8 cellular contexts compared by ENCODE assay signal in genomic region chr1:100250264-100250663, GRCh38. TPM values are rescaled to one million over a fixed set of nuclear protein-coding genes. Genes with fewer than 3 reads are reported as not detected.
A peak's percentile ranks its signal among the peaks of the same experiment; 100 is the strongest.
DNase-seq lines count a peak whose midpoint lies in the region; ATAC-seq, FAIRE-seq and TF ChIP-seq lines count a peak whose summit lies in the region.

No MANE protein-coding gene starts in this region.

- FAIRE-seq in astrocyte (lab: Jason Lieb, UNC) = peak; percentile 56

- TF ChIP-seq RAD21 in liver (IDR thresholded peaks at IDR 0.05) = no peak

- H3K9me3 Mint-ChIP-seq in activated CD8-positive, alpha-beta memory T cell treated with anti-CD3 and anti-CD28 coated beads, Interleukin-2, amount 10 ng/mL, durations not matched to agents 7 days and 5 days (ENCODE audit: low read depth) = no peaks in the 10 kb centered on the region
- no peaks in the 10 kb centered on the region for H3K9me3 Mint-ChIP-seq in astrocyte (ENCODE audit: unreplicated experiment)
- no peaks in the 10 kb centered on the region for H3K9me3 Mint-ChIP-seq in natural killer cell treated with Interleukin-12 subunit alpha and Interleukin-12 subunit beta and Interleukin-15 and Interleukin-18, amount 100 ng/mL, for 72 hours

- WGBS in liver = 0% methylated on average over 1 of the region's 1 CpG
- 0% methylated on average over 1 of the region's 1 CpG for WGBS in upper lobe of left lung, 2 donors

- TF ChIP-seq CTCF in astrocyte (IDR thresholded peaks at IDR 0.05; ENCODE audit: insufficient read depth, low read depth, low read length) (no peak), liver (IDR thresholded peaks at IDR 0.05; ENCODE audit: low read depth, low read length, missing input control) (no peak), upper lobe of left lung (IDR thresholded peaks at IDR 0.05) (no peak)

- DNase-seq in activated CD8-positive, alpha-beta memory T cell treated with anti-CD3 and anti-CD28 coated beads, Interleukin-2, amount 10 ng/mL, durations not matched to agents 7 days and 5 days = no peak
- no peak for DNase-seq in activated CD8-positive, alpha-beta memory T cell treated with anti-CD3 and anti-CD28 coated beads for 24 hours
- DNase-seq in astrocyte (ENCODE audit: low read depth) = no peak
- DNase-seq in upper lobe of left lung = no peak
- DNase-seq in natural killer cell treated with Interleukin-12 subunit alpha and Interleukin-12 subunit beta and Interleukin-15 and Interleukin-18, amount 100 ng/mL, for 72 hours (ENCODE audit: low spot score) = no peak

- H3K27me3 Mint-ChIP-seq in activated CD8-positive, alpha-beta memory T cell treated with anti-CD3 and anti-CD28 coated beads, Interleukin-2, amount 10 ng/mL, durations not matched to agents 7 days and 5 days = no peaks in the 10 kb centered on the region
- no peaks in the 10 kb centered on the region for H3K27me3 Mint-ChIP-seq in astrocyte (ENCODE audit: low read depth, unreplicated experiment)
- H3K27me3 Mint-ChIP-seq in natural killer cell treated with Interleukin-12 subunit alpha and Interleukin-12 subunit beta and Interleukin-15 and Interleukin-18, amount 100 ng/mL, for 72 hours = peaks cover 7 to 11% of the 10 kb centered on the region in 2 donors

- peaks cover 12% of the 10 kb centered on the region for H3K4me1 Mint-ChIP-seq in activated CD8-positive, alpha-beta memory T cell treated with anti-CD3 and anti-CD28 coated beads, Interleukin-2, amount 10 ng/mL, durations not matched to agents 7 days and 5 days
- peaks cover 4% of the 10 kb centered on the region for H3K4me1 Mint-ChIP-seq in astrocyte (ENCODE audit: low read depth, unreplicated experiment)
- H3K4me1 Mint-ChIP-seq in natural killer cell treated with Interleukin-12 subunit alpha and Interleukin-12 subunit beta and Interleukin-15 and Interleukin-18, amount 100 ng/mL, for 72 hours (ENCODE audit: low read depth in 2 of 2) = peaks cover 7 to 10% of the 10 kb centered on the region in 2 donors

- peaks cover 2% of the 10 kb centered on the region for H3K36me3 Mint-ChIP-seq in activated CD8-positive, alpha-beta memory T cell treated with anti-CD3 and anti-CD28 coated beads, Interleukin-2, amount 10 ng/mL, durations not matched to agents 7 days and 5 days
- no peaks in the 10 kb centered on the region for H3K36me3 Mint-ChIP-seq in astrocyte (ENCODE audit: low read depth, unreplicated experiment)
- no peaks in the 10 kb centered on the region for H3K36me3 Mint-ChIP-seq in natural killer cell treated with Interleukin-12 subunit alpha and Interleukin-12 subunit beta and Interleukin-15 and Interleukin-18, amount 100 ng/mL, for 72 hours

- TF ChIP-seq POLR2A in upper lobe of left lung (IDR thresholded peaks at IDR 0.05) = no peak

- H3K27me3 ChIP-seq in astrocyte (ENCODE audit: insufficient read depth, low read length) (peaks cover 4% of the 10 kb centered on the region), liver (ENCODE audit: control insufficient read depth in 4 of 4, insufficient read depth in 4 of 4, low read length in 3 of 4) (no peaks in the 10 kb centered on the region), upper lobe of left lung (no peaks in the 10 kb centered on the region)

- CTCF ChIA-PET in activated CD8-positive, alpha-beta memory T cell treated with anti-CD3 and anti-CD28 coated beads, Interleukin-2, amount 10 ng/mL, durations not matched to agents 7 days and 5 days (lab: Charles Lee) = interaction anchor here (1.1 to 4.4 kb wide), 5 partner anchors 15 to 209 kb away, joined by 3 to 21 read pairs (median 3); partner anchors contain the start of gene RTCA

- H3K4me3 ChIP-seq in astrocyte (ENCODE audit: insufficient read depth, low read depth, low read length) (peak overlapping the region; percentile 100), liver (ENCODE audit: low read depth in 1 of 3, low read length in 3 of 3) (peak overlapping the region in 2 of 3 donors; percentile 76 to 92), upper lobe of left lung (peak overlapping the region in 3 of 4 donors; percentile 60 to 90 (median 84))

- H3K4me1 ChIP-seq in astrocyte (ENCODE audit: insufficient read depth, low read length) (peaks cover 7% of the 10 kb centered on the region), liver (ENCODE audit: control insufficient read depth in 4 of 4, insufficient read depth in 4 of 4, low read length in 3 of 4) (peaks cover 4 to 17% (median 12%) of the 10 kb centered on the region in 4 donors), upper lobe of left lung (peaks cover 9 to 16% (median 15%) of the 10 kb centered on the region in 4 donors)

- H3K4me2 ChIP-seq in astrocyte (ENCODE audit: low read length) = peak overlapping the region; percentile 96

- H4K20me1 ChIP-seq in astrocyte (ENCODE audit: insufficient read depth, low read length) = no peaks in the 10 kb centered on the region

- H3K79me2 ChIP-seq in astrocyte (ENCODE audit: insufficient read depth, low read length) = peaks cover 33% of the 10 kb centered on the region

- no peak for ATAC-seq in activated CD8-positive, alpha-beta memory T cell treated with anti-CD3 and anti-CD28 coated beads, Interleukin-2, amount 10 ng/mL, durations not matched to agents 7 days and 5 days
- ATAC-seq in upper lobe of left lung (ENCODE audit: low FRiP score in 2 of 2) (no peak), HG03571 (IDR thresholded peaks at IDR 0.05; ENCODE audit: unreplicated experiment) (no peak), HG03460 (IDR thresholded peaks at IDR 0.05; ENCODE audit: unreplicated experiment) (no peak)
- no peak for ATAC-seq in natural killer cell treated with Interleukin-12 subunit alpha and Interleukin-12 subunit beta and Interleukin-15 and Interleukin-18, amount 100 ng/mL, for 72 hours

- peak overlapping the region; percentile 17 for H3K27ac Mint-ChIP-seq in activated CD8-positive, alpha-beta memory T cell treated with anti-CD3 and anti-CD28 coated beads, Interleukin-2, amount 10 ng/mL, durations not matched to agents 7 days and 5 days
- no peak overlapping the region for H3K27ac Mint-ChIP-seq in astrocyte (ENCODE audit: unreplicated experiment)
- no peak overlapping the region for H3K27ac Mint-ChIP-seq in natural killer cell treated with Interleukin-12 subunit alpha and Interleukin-12 subunit beta and Interleukin-15 and Interleukin-18, amount 100 ng/mL, for 72 hours

- H3K9ac ChIP-seq in astrocyte (ENCODE audit: low read length) (peak overlapping the region; percentile 97), liver (ENCODE audit: low read depth in 1 of 2, low read length in 2 of 2) (no peak overlapping the region)

- no peak overlapping the region for H3K27ac ChIP-seq in astrocyte (ENCODE audit: low read depth, low read length)
- H3K27ac ChIP-seq in liver (ENCODE audit: low read depth in 1 of 2, low read length in 2 of 2) = peak overlapping the region; percentile 88 to 90
- H3K27ac ChIP-seq in upper lobe of left lung = peak overlapping the region; percentile 75 to 91 (median 86)

- H3K36me3 ChIP-seq in astrocyte (ENCODE audit: insufficient read depth, low read length) (no peaks in the 10 kb centered on the region), liver (ENCODE audit: control insufficient read depth in 4 of 4, insufficient read depth in 3 of 4, low read depth in 1 of 4, low read length in 3 of 4) (no peaks in the 10 kb centered on the region), upper lobe of left lung (no peaks in the 10 kb centered on the region)

- H3K9me3 ChIP-seq in astrocyte (ENCODE audit: insufficient read depth, low read depth, low read length) (no peaks in the 10 kb centered on the region), liver (ENCODE audit: control insufficient read depth in 4 of 4, low read length in 3 of 4) (no peaks in the 10 kb centered on the region), upper lobe of left lung (no peaks in the 10 kb centered on the region)

- no peak for TF ChIP-seq EP300 in upper lobe of left lung (IDR thresholded peaks at IDR 0.05)

- peak overlapping the region; percentile 99 for H2AFZ ChIP-seq in astrocyte (ENCODE audit: low read depth, low read length)

- no peak overlapping the region for H3K4me3 Mint-ChIP-seq in activated CD8-positive, alpha-beta memory T cell treated with anti-CD3 and anti-CD28 coated beads, Interleukin-2, amount 10 ng/mL, durations not matched to agents 7 days and 5 days
- H3K4me3 Mint-ChIP-seq in astrocyte (ENCODE audit: unreplicated experiment) = peak overlapping the region; percentile 74
- no peak overlapping the region for H3K4me3 Mint-ChIP-seq in natural killer cell treated with Interleukin-12 subunit alpha and Interleukin-12 subunit beta and Interleukin-15 and Interleukin-18, amount 100 ng/mL, for 72 hours

TF ChIP-seq in liver, 16 proteins besides CTCF, POLR2A, EP300 and RAD21 (continues in another document):
- TF ChIP-seq HNF4A (conservative IDR thresholded peaks at IDR 0.05) = no peak

RNA-seq across cellular contexts. Expression of gene DBT, which starts 0.6 kb away (rescaled TPM):
- 10 to 100 TPM; 11.2 to 13.2 TPM for total RNA-seq in activated CD8-positive, alpha-beta memory T cell treated with anti-CD3 and anti-CD28 coated beads, Interleukin-2, amount 10 ng/mL, durations not matched to agents 7 days and 5 days
- total RNA-seq in astrocyte = 14.2 and 14.7 TPM in 2 replicates
- total RNA-seq in liver = 10 to 100 TPM in 1 of 2 donors, 1 to 10 TPM in 1; 9.8 to 10.7 TPM
- 1 to 10 TPM; 7.7 to 8.5 TPM for polyA plus RNA-seq in liver
- 10 to 100 TPM in 3 of 6 donors, 1 to 10 TPM in 3; 4.4 to 17.1 (median 9.8) TPM for total RNA-seq in upper lobe of left lung
- total RNA-seq in natural killer cell treated with Interleukin-12 subunit alpha and Interleukin-12 subunit beta and Interleukin-15 and Interleukin-18, amount 100 ng/mL, for 72 hours = 10 to 100 TPM in 1 of 2 donors, 1 to 10 TPM in 1; 9.3 to 12.8 TPM

RNA-seq across cellular contexts. Expression of gene RTCA, which starts 15.8 kb away (rescaled TPM):
- total RNA-seq in activated CD8-positive, alpha-beta memory T cell treated with anti-CD3 and anti-CD28 coated beads, Interleukin-2, amount 10 ng/mL, durations not matched to agents 7 days and 5 days = 10 to 100 TPM; 67.4 to 67.9 TPM
- total RNA-seq in astrocyte (73.9 and 78.0 TPM in 2 replicates), liver (10 to 100 TPM; 15.9 to 18.9 TPM), upper lobe of left lung (10 to 100 TPM; 12.1 to 36.4 (median 30.3) TPM)
- 10 to 100 TPM; 11.2 to 14.3 TPM for polyA plus RNA-seq in liver
- 10 to 100 TPM; 65.2 to 71.5 TPM for total RNA-seq in natural killer cell treated with Interleukin-12 subunit alpha and Interleukin-12 subunit beta and Interleukin-15 and Interleukin-18, amount 100 ng/mL, for 72 hours
